8 cellular contexts compared by ENCODE assay signal in the genomic region with DNA sequence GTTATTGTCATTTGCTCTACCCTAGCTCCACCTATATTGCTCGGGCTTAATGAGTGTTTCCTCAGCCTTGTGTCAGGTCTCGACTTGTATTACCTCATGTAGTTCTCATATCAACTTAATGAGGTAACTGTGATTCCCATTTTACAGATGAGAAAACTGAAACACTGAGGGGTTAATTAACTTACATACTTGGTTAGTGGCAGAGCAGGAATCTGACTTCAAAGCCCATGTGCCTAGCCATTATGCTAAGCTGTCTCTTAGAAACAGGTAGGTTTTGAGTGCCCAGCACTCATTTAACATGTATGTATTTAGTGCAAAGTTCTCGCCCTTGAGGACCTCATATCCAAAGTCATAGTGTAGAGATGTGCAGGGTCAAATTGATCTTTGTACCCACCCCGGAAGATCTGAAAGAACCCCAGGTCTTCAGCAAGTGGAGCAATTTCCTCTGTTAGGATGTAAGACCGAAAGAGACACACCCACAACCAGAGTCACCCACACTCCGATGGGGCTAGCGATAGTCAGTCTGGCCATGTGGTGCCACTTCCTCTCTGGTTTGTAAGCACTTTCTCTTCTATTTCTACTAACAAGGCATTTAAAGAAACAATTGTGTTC.
A peak's percentile ranks its signal among the peaks of the same experiment; 100 is the strongest.
DNase-seq lines count a peak whose midpoint lies in the region; ATAC-seq and TF ChIP-seq lines count a peak whose summit lies in the region.

No MANE protein-coding gene starts in this region.

- H4K5ac ChIP-seq in IMR-90 (ENCODE audit: low read depth, low read length): peak overlapping the region; percentile 70; the same call in 1 of the 2 replicates

- H3K79me1 ChIP-seq in IMR-90 (ENCODE audit: low read depth in 1 of 2, low read length in 2 of 2): peaks cover 8 to 22% of the 10 kb centered on the region in 2 experiments; a peak in 3 of 4 replicates

- dilution Hi-C loops in IMR-90 (cut with HindIII; ENCODE audit: low sequenced_read_pairs, unreplicated experiment): no loop called here

- H3K56ac ChIP-seq in IMR-90 (ENCODE audit: extremely low read depth, insufficient read depth, low read length): no peak overlapping the region

- H3K36me3 Mint-ChIP-seq in CD14-positive monocyte (peaks cover 0 to 2% of the 10 kb centered on the region in 2 donors), immature natural killer cell (peaks cover 0 to 4% (median 0%) of the 10 kb centered on the region in 3 donors), nephron progenitor cell (ENCODE audit: low read depth) (no peaks in the 10 kb centered on the region)
- peaks cover 0 to 3% of the 10 kb centered on the region in 2 donors for H3K36me3 Mint-ChIP-seq in stimulated activated naive B cell treated with anti-CD40 and anti-IgM and Interleukin-4, amounts not matched to agents 10 μg/mL and 1 μg/mL and 100 μg/mL, for 72 hours

- H3K4me3 Mint-ChIP-seq in CD14-positive monocyte (peak overlapping the region in 1 of 2 donors; percentile 35), immature natural killer cell (peak overlapping the region; percentile 47 to 89 (median 65)), nephron progenitor cell (no peak overlapping the region)
- peak overlapping the region; percentile 22 to 41 for H3K4me3 Mint-ChIP-seq in stimulated activated naive B cell treated with anti-CD40 and anti-IgM and Interleukin-4, amounts not matched to agents 10 μg/mL and 1 μg/mL and 100 μg/mL, for 72 hours

- H3K23ac ChIP-seq in IMR-90 (ENCODE audit: low read depth, low read length): peak overlapping the region; percentile 54; the same call in 1 of the 2 replicates

- H3K36me3 ChIP-seq in IMR-90 (ENCODE audit: control insufficient read depth, insufficient read depth, low read length): no peaks in the 10 kb centered on the region

- H3K27me3 Mint-ChIP-seq in CD14-positive monocyte (ENCODE audit: low read depth in 3 of 3) (no peaks in the 10 kb centered on the region), immature natural killer cell (ENCODE audit: low read depth in 3 of 3) (peaks cover 5 to 13% (median 9%) of the 10 kb centered on the region in 3 donors), nephron progenitor cell (ENCODE audit: low read depth, poor library complexity) (peaks cover 3% of the 10 kb centered on the region)
- no peaks in the 10 kb centered on the region for H3K27me3 Mint-ChIP-seq in stimulated activated naive B cell treated with anti-CD40 and anti-IgM and Interleukin-4, amounts not matched to agents 10 μg/mL and 1 μg/mL and 100 μg/mL, for 72 hours

- H3K27me3 ChIP-seq in IMR-90 (ENCODE audit: control insufficient read depth, insufficient read depth, low read length): no peaks in the 10 kb centered on the region

- H2BK20ac ChIP-seq in IMR-90 (ENCODE audit: low read depth, low read length): peak overlapping the region; percentile 78; the same call in 1 of the 2 replicates

- H3K4me3 ChIP-seq in IMR-90 (ENCODE audit: insufficient read depth, low read depth, low read length): no peak overlapping the region

- no peaks in the 10 kb centered on the region for H3K9me3 ChIP-seq in IMR-90 (ENCODE audit: control insufficient read depth, insufficient read depth, low read length)

- intact Hi-C loops in CD14-positive monocyte (cut with micrococcal nuclease) (no loop called here), IMR-90 (cut with micrococcal nuclease) (loop anchor here (2.0 to 10.0 kb wide), 2 partner anchors 77 to 399 kb away; no protein-coding TSS in a partner anchor)

- peaks cover 0 to 3% (median 0%) of the 10 kb centered on the region in 7 donors for H3K9me3 Mint-ChIP-seq in CD14-positive monocyte
- H3K9me3 Mint-ChIP-seq in immature natural killer cell: no peaks in the 10 kb centered on the region
- peaks cover 4% of the 10 kb centered on the region in 2 donors for H3K9me3 Mint-ChIP-seq in stimulated activated naive B cell treated with anti-CD40 and anti-IgM and Interleukin-4, amounts not matched to agents 10 μg/mL and 1 μg/mL and 100 μg/mL, for 72 hours
- H3K9me3 Mint-ChIP-seq in nephron progenitor cell: no peaks in the 10 kb centered on the region

- peaks cover 11% of the 10 kb centered on the region for H3K4me1 ChIP-seq in IMR-90 (ENCODE audit: control insufficient read depth, insufficient read depth, low read length)

- peak overlapping the region; percentile 97 for H2BK5ac ChIP-seq in IMR-90 (ENCODE audit: low read depth, low read length, poor library complexity, severe bottlenecking)

- peak overlapping the region; percentile 71 for H4K91ac ChIP-seq in IMR-90 (ENCODE audit: insufficient read depth, low read depth, low read length)

- no peak for TF ChIP-seq CTCF in CD14-positive monocyte (IDR thresholded peaks at IDR 0.05)
- no peak for TF ChIP-seq CTCF in IMR-90 (conservative IDR thresholded peaks at IDR 0.05; ENCODE audit: low read depth, low read length)
- TF ChIP-seq CTCF in nephron progenitor cell (IDR thresholded peaks at IDR 0.05): no peak

- peaks cover 10% of the 10 kb centered on the region; the same call in 1 of the 2 replicates for H3K9me1 ChIP-seq in IMR-90 (ENCODE audit: insufficient read depth, low read length)

- DNase-seq in CD14-positive monocyte (ENCODE audit: low spot score) (peak; percentile 78), IMR-90 (no peak), immature natural killer cell (peak; percentile 84 to 87 (median 84)), GM03348 (ENCODE audit: low spot score) (no peak), nephron progenitor cell (no peak)
- DNase-seq in activated CD4-positive, alpha-beta T cell treated with anti-CD3 and anti-CD28 coated beads, Interleukin-2, amount 50 U/mL, for 24 hours (ENCODE audit: low read depth in 1 of 2, low spot score in 1 of 2): peak; percentile 32 to 63
- peak; percentile 58 for DNase-seq in stimulated activated naive B cell treated with anti-CD40 and anti-IgM and Interleukin-4, amounts not matched to agents 10 μg/mL and 1 μg/mL and 100 μg/mL, for 72 hours

- H3K9ac ChIP-seq in IMR-90 (ENCODE audit: low read depth, low read length): no peak overlapping the region

- peak overlapping the region; percentile 71 to 96 (median 92) for H3K27ac Mint-ChIP-seq in CD14-positive monocyte
- H3K27ac Mint-ChIP-seq in immature natural killer cell: peak overlapping the region; percentile 50 to 94 (median 67)
- H3K27ac Mint-ChIP-seq in stimulated activated naive B cell treated with anti-CD40 and anti-IgM and Interleukin-4, amounts not matched to agents 10 μg/mL and 1 μg/mL and 100 μg/mL, for 72 hours: peak overlapping the region; percentile 88
- H3K27ac Mint-ChIP-seq in nephron progenitor cell: no peak overlapping the region

- H3K18ac ChIP-seq in IMR-90 (ENCODE audit: low read depth, low read length): peak overlapping the region; percentile 72

- H3K14ac ChIP-seq in IMR-90 (replicated peaks; ENCODE audit: low read depth, low read length): peak overlapping the region; percentile 82

- no peak overlapping the region for H2AK9ac ChIP-seq in IMR-90 (replicated peaks; ENCODE audit: low read depth, low read length, poor library complexity)

- peak overlapping the region; percentile 85 for H2BK120ac ChIP-seq in IMR-90 (ENCODE audit: low read depth, low read length)

- peak overlapping the region; percentile 50 to 58; a peak in 3 of 4 replicates for H4K8ac ChIP-seq in IMR-90 (ENCODE audit: low read depth in 2 of 2, low read length in 2 of 2)

- BruUV-seq in IMR-90 (replicated peaks; lab: Mats Ljungman, UMichigan): no TSS peak

- no peak overlapping the region for H3K27ac ChIP-seq in IMR-90 (ENCODE audit: insufficient read depth, low read length)

- no peak overlapping the region for H3K4me2 ChIP-seq in IMR-90 (ENCODE audit: low read depth, low read length)

- 83% methylated on average over 1 of the region's 7 CpGs; no CpG with 5 or more reads in 1 of the 2 experiments for WGBS in IMR-90 (ENCODE audit: extremely low coverage in 2 of 2, insufficient read length in 1 of 2), 2 experiments

- no peaks in the 10 kb centered on the region for H4K20me1 ChIP-seq in IMR-90 (ENCODE audit: insufficient read depth, low read length)

- POLR2A ChIA-PET in IMR-90 (lab: Charles Lee; ENCODE audit: unreplicated experiment): no interaction called here

- no peak for TF ChIP-seq RAD21 in IMR-90 (IDR thresholded peaks at IDR 0.05; ENCODE audit: low read length)

- in situ Hi-C loops in IMR-90 (cut with MboI; ENCODE audit: low sequenced_read_pairs): loop anchor here (10.0 kb wide), 1 partner anchor 119 kb away; a partner anchor contains a TSS

- peak overlapping the region; percentile 61 for H2AK5ac ChIP-seq in IMR-90 (ENCODE audit: low read depth, low read length)

- H2BK15ac ChIP-seq in IMR-90 (ENCODE audit: low read depth, low read length): peak overlapping the region; percentile 62; the same call in 2 of the 3 replicates

- CTCF ChIA-PET in IMR-90 (lab: Yijun Ruan, JAX): no interaction called here

- peak overlapping the region; percentile 79 for H3K4ac ChIP-seq in IMR-90 (ENCODE audit: low read depth, low read length)

- peak overlapping the region; percentile 27 for H2AFZ ChIP-seq in IMR-90 (replicated peaks; ENCODE audit: low read length, poor library complexity)

- peak; percentile 91 for ATAC-seq in GM21423 (IDR thresholded peaks at IDR 0.05; ENCODE audit: unreplicated experiment)
- ATAC-seq in IMR-90 (ENCODE audit: low read depth): no peak
- ATAC-seq in stimulated activated naive B cell treated with anti-CD40 and anti-IgM and Interleukin-4, amounts not matched to agents 10 μg/mL and 1 μg/mL and 100 μg/mL, for 72 hours (replicated peaks): peak; percentile 89 to 91

- TF ChIP-seq POLR2A in IMR-90 (IDR thresholded peaks at IDR 0.05; ENCODE audit: low read depth, low read length): no peak

- H3K4me1 Mint-ChIP-seq in CD14-positive monocyte (peaks cover 66% of the 10 kb centered on the region), immature natural killer cell (peaks cover 73 to 85% of the 10 kb centered on the region in 2 donors), nephron progenitor cell (peaks cover 34% of the 10 kb centered on the region)
- peaks cover 25 to 67% of the 10 kb centered on the region in 2 donors for H3K4me1 Mint-ChIP-seq in stimulated activated naive B cell treated with anti-CD40 and anti-IgM and Interleukin-4, amounts not matched to agents 10 μg/mL and 1 μg/mL and 100 μg/mL, for 72 hours

TF ChIP-seq in IMR-90, 13 proteins besides CTCF, POLR2A, EP300 and RAD21 (continues in another document):
- TF ChIP-seq CEBPB (IDR thresholded peaks at IDR 0.05; ENCODE audit: low read depth, low read length): no peak
- TF ChIP-seq MAFK (IDR thresholded peaks at IDR 0.05; ENCODE audit: low read depth, low read length): no peak
- TF ChIP-seq CHD1 (IDR thresholded peaks at IDR 0.05; ENCODE audit: low read depth, low read length): no peak
- TF ChIP-seq FOS (IDR thresholded peaks at IDR 0.05; ENCODE audit: low read depth, low read length): no peak
- TF ChIP-seq MXI1 (IDR thresholded peaks at IDR 0.05; ENCODE audit: borderline replicate concordance, low read depth, low read length): no peak
- TF ChIP-seq RCOR1 (IDR thresholded peaks at IDR 0.05; ENCODE audit: insufficient replicate concordance, low read length): no peak
- no peak for TF ChIP-seq RFX5 (IDR thresholded peaks at IDR 0.05; ENCODE audit: low read depth, low read length)
- no peak for TF ChIP-seq NFE2L2 (IDR thresholded peaks at IDR 0.05; ENCODE audit: low read depth, low read length)

Comparison
In these comparisons a context has a peak if more than half of its experiments do, and no peak if none do; other contexts are left out.
1. DNase-seq: peak in CD14-positive monocyte (single experiment), activated CD4-positive, alpha-beta T cell treated with anti-CD3 and anti-CD28 coated beads, Interleukin-2, amount 50 U/mL, for 24 hours (2 of 2), immature natural killer cell (3 of 3) and stimulated activated naive B cell treated with anti-CD40 and anti-IgM and Interleukin-4, amounts not matched to agents 10 μg/mL and 1 μg/mL and 100 μg/mL, for 72 hours (single experiment); none in IMR-90 (single experiment), GM03348 (single experiment) and nephron progenitor cell (single experiment).